Comparison of ENCODE assay signal across 1 cellular context in the genomic region with DNA sequence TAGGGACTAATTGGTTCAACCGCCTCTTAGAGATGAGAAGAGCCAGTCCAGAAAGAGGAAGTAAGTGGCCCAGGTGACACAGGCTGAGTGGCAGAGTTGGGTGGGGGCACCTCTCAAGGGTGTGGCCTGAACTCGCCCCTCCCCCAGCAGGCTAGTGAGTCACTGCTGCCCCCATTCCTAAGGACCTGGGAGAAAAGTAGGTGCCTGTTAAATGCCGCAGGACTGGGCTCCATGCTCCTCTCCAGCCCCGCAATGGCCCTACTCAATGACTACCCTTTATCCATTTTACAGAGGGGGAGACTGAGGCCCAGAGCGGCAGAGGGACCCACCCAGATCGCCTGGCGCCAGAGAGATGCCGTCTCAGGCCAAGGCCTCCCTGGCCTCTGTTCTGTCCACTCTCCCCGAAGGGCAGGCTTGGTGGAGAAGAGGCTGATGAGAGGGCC.
TF ChIP-seq lines count a peak whose summit lies in the region.

No MANE protein-coding gene starts in this region.

TF ChIP-seq in K562, 482 proteins besides CTCF, POLR2A, EP300 and RAD21 (continues in another document):
- TF ChIP-seq, protein P1, sequence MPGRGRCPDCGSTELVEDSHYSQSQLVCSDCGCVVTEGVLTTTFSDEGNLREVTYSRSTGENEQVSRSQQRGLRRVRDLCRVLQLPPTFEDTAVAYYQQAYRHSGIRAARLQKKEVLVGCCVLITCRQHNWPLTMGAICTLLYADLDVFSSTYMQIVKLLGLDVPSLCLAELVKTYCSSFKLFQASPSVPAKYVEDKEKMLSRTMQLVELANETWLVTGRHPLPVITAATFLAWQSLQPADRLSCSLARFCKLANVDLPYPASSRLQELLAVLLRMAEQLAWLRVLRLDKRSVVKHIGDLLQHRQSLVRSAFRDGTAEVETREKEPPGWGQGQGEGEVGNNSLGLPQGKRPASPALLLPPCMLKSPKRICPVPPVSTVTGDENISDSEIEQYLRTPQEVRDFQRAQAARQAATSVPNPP (IDR thresholded peaks at IDR 0.05; ENCODE audit: borderline replicate concordance, insufficient read depth, insufficient read length), result no peak
- TF ChIP-seq ZNF668 (CRISPR knock-in tag; IDR thresholded peaks at IDR 0.05) (no peak), CREB3 (tag; conservative IDR thresholded peaks at IDR 0.05; ENCODE audit: low read depth) (no peak), CTBP1 (IDR thresholded peaks at IDR 0.05; ENCODE audit: borderline replicate concordance) (peak; percentile 42; the same call in 1 of the 2 replicates), NR2F6 (CRISPR knock-in tag; IDR thresholded peaks at IDR 0.05) (no peak), ZBTB33 (CRISPR knock-in tag; IDR thresholded peaks at IDR 0.05) (peak; percentile 68; the same call in 1 of the 2 replicates), TFAP4 (CRISPR knock-in tag; IDR thresholded peaks at IDR 0.05; ENCODE audit: borderline replicate concordance) (peak; percentile 33; the same call in 1 of the 2 replicates), CC2D1A (IDR thresholded peaks at IDR 0.05) (no peak), ZNF589 (CRISPR knock-in tag; IDR thresholded peaks at IDR 0.05; ENCODE audit: low read depth) (no peak), ETV6 (IDR thresholded peaks at IDR 0.05; ENCODE audit: borderline replicate concordance in 1 of 2, low read depth in 2 of 2, low read length in 1 of 2) (no peak), ETV6 (CRISPR knock-in tag; IDR thresholded peaks at IDR 0.05; ENCODE audit: borderline replicate concordance) (no peak), CREB1 (IDR thresholded peaks at IDR 0.05) (no peak), CREB1 (CRISPR knock-in tag; IDR thresholded peaks at IDR 0.05) (0 out of 2 replicates have a peak, but pooled peaks have one; percentile 34), JUND (IDR thresholded peaks at IDR 0.05; ENCODE audit: borderline replicate concordance, low read depth, low read length) (peak; percentile 65), JUND (tag; IDR thresholded peaks at IDR 0.05; ENCODE audit: borderline replicate concordance, low read depth, low read length) (peak; percentile 51; the same call in 1 of the 3 replicates), NRF1 (conservative IDR thresholded peaks at IDR 0.05 in 1 of 2, IDR thresholded peaks at IDR 0.05 in 1 of 2) (peak; percentile 10 to 11; a peak in 1 of 4 replicates), MEIS2 (IDR thresholded peaks at IDR 0.05; ENCODE audit: partially characterized antibody) (no peak), HDGF (IDR thresholded peaks at IDR 0.05) (no peak), MAZ (CRISPR knock-in tag; conservative IDR thresholded peaks at IDR 0.05 in 1 of 2, IDR thresholded peaks at IDR 0.05 in 1 of 2) (peak in 1 of 2 experiments; percentile 36; a peak in 1 of 4 replicates), MTA3 (IDR thresholded peaks at IDR 0.05; ENCODE audit: borderline replicate concordance) (no peak)
- TF ChIP-seq, protein P2, sequence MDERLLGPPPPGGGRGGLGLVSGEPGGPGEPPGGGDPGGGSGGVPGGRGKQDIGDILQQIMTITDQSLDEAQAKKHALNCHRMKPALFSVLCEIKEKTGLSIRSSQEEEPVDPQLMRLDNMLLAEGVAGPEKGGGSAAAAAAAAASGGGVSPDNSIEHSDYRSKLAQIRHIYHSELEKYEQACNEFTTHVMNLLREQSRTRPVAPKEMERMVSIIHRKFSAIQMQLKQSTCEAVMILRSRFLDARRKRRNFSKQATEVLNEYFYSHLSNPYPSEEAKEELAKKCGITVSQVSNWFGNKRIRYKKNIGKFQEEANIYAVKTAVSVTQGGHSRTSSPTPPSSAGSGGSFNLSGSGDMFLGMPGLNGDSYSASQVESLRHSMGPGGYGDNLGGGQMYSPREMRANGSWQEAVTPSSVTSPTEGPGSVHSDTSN (CRISPR knock-in tag; IDR thresholded peaks at IDR 0.05; ENCODE audit: low read depth), result peak; percentile 36; the same call in 1 of the 2 replicates
- TF ChIP-seq, protein P2 (tag; conservative IDR thresholded peaks at IDR 0.05; ENCODE audit: low read depth), result 0 out of 2 replicates have a peak, but pooled peaks have one; percentile 12
- TF ChIP-seq, protein P3, sequence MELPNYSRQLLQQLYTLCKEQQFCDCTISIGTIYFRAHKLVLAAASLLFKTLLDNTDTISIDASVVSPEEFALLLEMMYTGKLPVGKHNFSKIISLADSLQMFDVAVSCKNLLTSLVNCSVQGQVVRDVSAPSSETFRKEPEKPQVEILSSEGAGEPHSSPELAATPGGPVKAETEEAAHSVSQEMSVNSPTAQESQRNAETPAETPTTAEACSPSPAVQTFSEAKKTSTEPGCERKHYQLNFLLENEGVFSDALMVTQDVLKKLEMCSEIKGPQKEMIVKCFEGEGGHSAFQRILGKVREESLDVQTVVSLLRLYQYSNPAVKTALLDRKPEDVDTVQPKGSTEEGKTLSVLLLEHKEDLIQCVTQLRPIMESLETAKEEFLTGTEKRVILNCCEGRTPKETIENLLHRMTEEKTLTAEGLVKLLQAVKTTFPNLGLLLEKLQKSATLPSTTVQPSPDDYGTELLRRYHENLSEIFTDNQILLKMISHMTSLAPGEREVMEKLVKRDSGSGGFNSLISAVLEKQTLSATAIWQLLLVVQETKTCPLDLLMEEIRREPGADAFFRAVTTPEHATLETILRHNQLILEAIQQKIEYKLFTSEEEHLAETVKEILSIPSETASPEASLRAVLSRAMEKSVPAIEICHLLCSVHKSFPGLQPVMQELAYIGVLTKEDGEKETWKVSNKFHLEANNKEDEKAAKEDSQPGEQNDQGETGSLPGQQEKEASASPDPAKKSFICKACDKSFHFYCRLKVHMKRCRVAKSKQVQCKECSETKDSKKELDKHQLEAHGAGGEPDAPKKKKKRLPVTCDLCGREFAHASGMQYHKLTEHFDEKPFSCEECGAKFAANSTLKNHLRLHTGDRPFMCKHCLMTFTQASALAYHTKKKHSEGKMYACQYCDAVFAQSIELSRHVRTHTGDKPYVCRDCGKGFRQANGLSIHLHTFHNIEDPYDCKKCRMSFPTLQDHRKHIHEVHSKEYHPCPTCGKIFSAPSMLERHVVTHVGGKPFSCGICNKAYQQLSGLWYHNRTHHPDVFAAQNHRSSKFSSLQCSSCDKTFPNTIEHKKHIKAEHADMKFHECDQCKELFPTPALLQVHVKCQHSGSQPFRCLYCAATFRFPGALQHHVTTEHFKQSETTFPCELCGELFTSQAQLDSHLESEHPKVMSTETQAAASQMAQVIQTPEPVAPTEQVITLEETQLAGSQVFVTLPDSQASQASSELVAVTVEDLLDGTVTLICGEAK (IDR thresholded peaks at IDR 0.05), result no peak
- TF ChIP-seq, protein P3 (CRISPR knock-in tag; IDR thresholded peaks at IDR 0.05), result no peak
- TF ChIP-seq, protein P4, sequence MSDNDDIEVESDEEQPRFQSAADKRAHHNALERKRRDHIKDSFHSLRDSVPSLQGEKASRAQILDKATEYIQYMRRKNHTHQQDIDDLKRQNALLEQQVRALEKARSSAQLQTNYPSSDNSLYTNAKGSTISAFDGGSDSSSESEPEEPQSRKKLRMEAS (CRISPR knock-in tag; IDR thresholded peaks at IDR 0.05), result no peak
- TF ChIP-seq, protein P5, sequence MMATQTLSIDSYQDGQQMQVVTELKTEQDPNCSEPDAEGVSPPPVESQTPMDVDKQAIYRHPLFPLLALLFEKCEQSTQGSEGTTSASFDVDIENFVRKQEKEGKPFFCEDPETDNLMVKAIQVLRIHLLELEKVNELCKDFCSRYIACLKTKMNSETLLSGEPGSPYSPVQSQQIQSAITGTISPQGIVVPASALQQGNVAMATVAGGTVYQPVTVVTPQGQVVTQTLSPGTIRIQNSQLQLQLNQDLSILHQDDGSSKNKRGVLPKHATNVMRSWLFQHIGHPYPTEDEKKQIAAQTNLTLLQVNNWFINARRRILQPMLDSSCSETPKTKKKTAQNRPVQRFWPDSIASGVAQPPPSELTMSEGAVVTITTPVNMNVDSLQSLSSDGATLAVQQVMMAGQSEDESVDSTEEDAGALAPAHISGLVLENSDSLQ (IDR thresholded peaks at IDR 0.05), result peak; percentile 84
- TF ChIP-seq, protein P6, sequence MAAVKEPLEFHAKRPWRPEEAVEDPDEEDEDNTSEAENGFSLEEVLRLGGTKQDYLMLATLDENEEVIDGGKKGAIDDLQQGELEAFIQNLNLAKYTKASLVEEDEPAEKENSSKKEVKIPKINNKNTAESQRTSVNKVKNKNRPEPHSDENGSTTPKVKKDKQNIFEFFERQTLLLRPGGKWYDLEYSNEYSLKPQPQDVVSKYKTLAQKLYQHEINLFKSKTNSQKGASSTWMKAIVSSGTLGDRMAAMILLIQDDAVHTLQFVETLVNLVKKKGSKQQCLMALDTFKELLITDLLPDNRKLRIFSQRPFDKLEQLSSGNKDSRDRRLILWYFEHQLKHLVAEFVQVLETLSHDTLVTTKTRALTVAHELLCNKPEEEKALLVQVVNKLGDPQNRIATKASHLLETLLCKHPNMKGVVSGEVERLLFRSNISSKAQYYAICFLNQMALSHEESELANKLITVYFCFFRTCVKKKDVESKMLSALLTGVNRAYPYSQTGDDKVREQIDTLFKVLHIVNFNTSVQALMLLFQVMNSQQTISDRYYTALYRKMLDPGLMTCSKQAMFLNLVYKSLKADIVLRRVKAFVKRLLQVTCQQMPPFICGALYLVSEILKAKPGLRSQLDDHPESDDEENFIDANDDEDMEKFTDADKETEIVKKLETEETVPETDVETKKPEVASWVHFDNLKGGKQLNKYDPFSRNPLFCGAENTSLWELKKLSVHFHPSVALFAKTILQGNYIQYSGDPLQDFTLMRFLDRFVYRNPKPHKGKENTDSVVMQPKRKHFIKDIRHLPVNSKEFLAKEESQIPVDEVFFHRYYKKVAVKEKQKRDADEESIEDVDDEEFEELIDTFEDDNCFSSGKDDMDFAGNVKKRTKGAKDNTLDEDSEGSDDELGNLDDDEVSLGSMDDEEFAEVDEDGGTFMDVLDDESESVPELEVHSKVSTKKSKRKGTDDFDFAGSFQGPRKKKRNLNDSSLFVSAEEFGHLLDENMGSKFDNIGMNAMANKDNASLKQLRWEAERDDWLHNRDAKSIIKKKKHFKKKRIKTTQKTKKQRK (IDR thresholded peaks at IDR 0.05; ENCODE audit: borderline replicate concordance, low read depth, low read length), result no peak
- TF ChIP-seq, protein P7, sequence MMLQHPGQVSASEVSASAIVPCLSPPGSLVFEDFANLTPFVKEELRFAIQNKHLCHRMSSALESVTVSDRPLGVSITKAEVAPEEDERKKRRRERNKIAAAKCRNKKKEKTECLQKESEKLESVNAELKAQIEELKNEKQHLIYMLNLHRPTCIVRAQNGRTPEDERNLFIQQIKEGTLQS (IDR thresholded peaks at IDR 0.05), result peak; percentile 54
- TF ChIP-seq, protein P7 (CRISPR knock-in tag; conservative IDR thresholded peaks at IDR 0.05), result no peak
